22 cellular contexts compared by ENCODE assay signal in the genomic region with DNA sequence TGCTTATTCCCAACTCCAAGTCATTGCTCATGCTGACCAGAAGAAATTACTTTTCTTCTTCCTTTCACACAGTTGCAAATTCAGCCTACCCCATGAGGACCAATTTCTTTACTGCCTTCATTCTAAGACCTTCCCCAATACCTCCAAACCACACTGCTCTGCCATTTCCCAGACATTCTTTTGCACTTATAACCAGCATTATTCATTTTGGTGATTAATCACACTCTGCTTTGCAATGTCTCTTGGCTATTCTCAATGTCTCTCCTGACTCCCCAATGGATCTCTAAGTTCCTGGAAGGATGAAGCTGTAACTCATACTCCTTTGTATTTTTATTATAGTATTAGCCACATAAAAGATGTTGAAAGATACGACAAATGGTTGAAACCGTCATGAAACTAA.
"Had no signal": no experiment of that assay in that cellular context is flagged by ENCODE, and none has a peak within 500 bp of the region (broad histone marks: within the 10 kb centered on the region; RNA-seq: fewer than 3 reads in every experiment).

No MANE protein-coding gene starts in this region.

- H3K9me3 Mint-ChIP-seq: activated CD8-positive, alpha-beta T cell treated with anti-CD3 and anti-CD28 coated beads for 36 hours; dendritic cell treated with granulocyte-macrophage colony-stimulating factor and Interleukin-4, amounts not matched to agents 40 ng/mL and 50 ng/mL, for 4 days had no signal

- H3K27ac Mint-ChIP-seq: activated CD8-positive, alpha-beta T cell treated with anti-CD3 and anti-CD28 coated beads for 36 hours; dendritic cell treated with granulocyte-macrophage colony-stimulating factor and Interleukin-4, amounts not matched to agents 40 ng/mL and 50 ng/mL, for 4 days; memory B cell; natural killer cell; type B pancreatic cell; WTC11 had no signal

- H3K36me3 Mint-ChIP-seq: natural killer cell, type B pancreatic cell, WTC11 had no signal

- ATAC-seq: activated CD8-positive, alpha-beta T cell treated with anti-CD3 and anti-CD28 coated beads for 36 hours; activated T-cell treated with anti-CD3 and anti-CD28 coated beads, Interleukin-2, amount 50 U/mL, for 4 hours; left ventricle myocardium superior; natural killer cell; stimulated activated naive CD8-positive, alpha-beta T cell treated with anti-CD3 and anti-CD28 coated beads, Interleukin-15, Interleukin-2, amounts not matched to agents 100 U/mL and 50 U/mL, for 24 hours; WTC11 had no signal

- H3K4me3 Mint-ChIP-seq: activated CD8-positive, alpha-beta T cell treated with anti-CD3 and anti-CD28 coated beads for 36 hours; activated T-cell treated with anti-CD3 and anti-CD28 coated beads, Interleukin-2, amount 50 U/mL, for 4 hours; dendritic cell treated with granulocyte-macrophage colony-stimulating factor and Interleukin-4, amounts not matched to agents 40 ng/mL and 50 ng/mL, for 4 days; memory B cell; natural killer cell; type B pancreatic cell; WTC11 had no signal

- H3K27me3 Mint-ChIP-seq: dendritic cell treated with granulocyte-macrophage colony-stimulating factor and Interleukin-4, amounts not matched to agents 40 ng/mL and 50 ng/mL, for 4 days; type B pancreatic cell had no signal

- DNase-seq: activated CD4-positive, alpha-beta T cell treated with anti-CD3 and anti-CD28 coated beads for 48 hours; activated CD8-positive, alpha-beta T cell treated with anti-CD3 and anti-CD28 coated beads for 36 hours; activated effector memory CD4-positive, alpha-beta T cell treated with Interleukin-2 at 50 U/mL for 16 hours; activated naive CD4-positive, alpha-beta T cell treated with anti-CD3 and anti-CD28 coated beads, Interleukin-2, amount 50 U/mL, for 16 hours; activated T-cell treated with anti-CD3 and anti-CD28 coated beads, Interleukin-2, amount 50 U/mL, for 4 hours; amygdala; cerebellar nuclear complex; effector memory CD4-positive, alpha-beta T cell; hypothalamus; left ventricle myocardium superior; natural killer cell; posterior cingulate gyrus; stimulated activated CD4-positive, alpha-beta T cell treated with anti-CD3 and anti-CD28 coated beads, Interleukin-4, amount 100 ng/mL, for 4 hours; stimulated activated CD8-positive, alpha-beta memory T cell treated with anti-CD3 and anti-CD28 coated beads, Interleukin-4, amount 100 ng/mL, for 48 hours; stimulated activated naive CD8-positive, alpha-beta T cell treated with anti-CD3 and anti-CD28 coated beads, Interleukin-15, Interleukin-2, amounts not matched to agents 100 U/mL and 50 U/mL, for 24 hours; T-helper 2 cell had no signal

- H3K4me3 ChIP-seq: right atrium auricular region, smooth muscle cell had no signal

- H3K4me1 Mint-ChIP-seq: natural killer cell had no signal
